Comparison of ENCODE assay signal across 10 cellular contexts in genomic region chr1:54137532-54138061, GRCh38. TPM values are rescaled to one million over a fixed set of nuclear protein-coding genes. Genes with fewer than 3 reads are reported as not detected.
DNase-seq lines count a peak whose midpoint lies in the region; ATAC-seq and TF ChIP-seq lines count a peak whose summit lies in the region.
"Had no signal": no experiment of that assay in that cellular context is flagged by ENCODE, and none has a peak within 500 bp of the region (broad histone marks: within the 10 kb centered on the region; RNA-seq: fewer than 3 reads in every experiment).

No MANE protein-coding gene starts in this region.

- peak overlapping the region in 1 of 4 donors; percentile 18 for H3K27ac ChIP-seq in body of pancreas
- no peak overlapping the region for H3K27ac ChIP-seq in right lobe of liver
- H3K27ac ChIP-seq in uterus, result peak overlapping the region; percentile 55 to 69
- H3K27ac ChIP-seq in sigmoid colon, result no peak overlapping the region
- H3K27ac ChIP-seq: heart left ventricle had no signal

- no peaks in the 10 kb centered on the region for H3K36me3 ChIP-seq in body of pancreas (replicated peaks in 1 of 2; ENCODE audit: insufficient read depth in 1 of 2, low read depth in 2 of 2)
- no peaks in the 10 kb centered on the region for H3K36me3 ChIP-seq in right lobe of liver
- no peaks in the 10 kb centered on the region for H3K36me3 ChIP-seq in uterus
- H3K36me3 ChIP-seq in sigmoid colon, result no peaks in the 10 kb centered on the region
- H3K36me3 ChIP-seq: heart left ventricle had no signal

- H3K9me3 Mint-ChIP-seq in stimulated activated memory B cell treated with anti-CD40 and anti-IgM and Interleukin-4, amounts not matched to agents 10 μg/mL and 1 μg/mL and 100 μg/mL, for 72 hours, result no peaks in the 10 kb centered on the region

- DNase-seq in DMS53 (lab: John Stamatoyannopoulos, UW) (peak; percentile 43), DMS53 treated with DMSO at 0.1 percent for 48 hours (lab: John Stamatoyannopoulos, UW; ENCODE audit: unreplicated experiment) (no peak), body of pancreas (no peak), right lobe of liver (no peak), uterus (peak; percentile 48 to 62), sigmoid colon (no peak)
- DNase-seq: cortex of kidney, heart left ventricle had no signal

- H3K27me3 ChIP-seq in body of pancreas (no peaks in the 10 kb centered on the region), right lobe of liver (no peaks in the 10 kb centered on the region), uterus (no peaks in the 10 kb centered on the region), sigmoid colon (no peaks in the 10 kb centered on the region)
- H3K27me3 ChIP-seq: heart left ventricle had no signal

- TF ChIP-seq POLR2A in body of pancreas (IDR thresholded peaks at IDR 0.05) (no peak), right lobe of liver (IDR thresholded peaks at IDR 0.05) (no peak), uterus (IDR thresholded peaks at IDR 0.05) (no peak), sigmoid colon (IDR thresholded peaks at IDR 0.05) (no peak)

- H3K4me1 ChIP-seq in body of pancreas (peaks cover 10% of the 10 kb centered on the region), right lobe of liver (no peaks in the 10 kb centered on the region), uterus (no peaks in the 10 kb centered on the region), sigmoid colon (no peaks in the 10 kb centered on the region)

- no peaks in the 10 kb centered on the region for H3K27me3 Mint-ChIP-seq in stimulated activated memory B cell treated with anti-CD40 and anti-IgM and Interleukin-4, amounts not matched to agents 10 μg/mL and 1 μg/mL and 100 μg/mL, for 72 hours

- H3K9me3 ChIP-seq in body of pancreas (no peaks in the 10 kb centered on the region), right lobe of liver (no peaks in the 10 kb centered on the region), uterus (no peaks in the 10 kb centered on the region), sigmoid colon (no peaks in the 10 kb centered on the region)
- H3K9me3 ChIP-seq: heart left ventricle had no signal

- TF ChIP-seq EP300 in sigmoid colon (IDR thresholded peaks at IDR 0.05), result no peak

- H3K4me1 Mint-ChIP-seq in stimulated activated memory B cell treated with anti-CD40 and anti-IgM and Interleukin-4, amounts not matched to agents 10 μg/mL and 1 μg/mL and 100 μg/mL, for 72 hours, result no peaks in the 10 kb centered on the region

- H3K4me3 Mint-ChIP-seq in stimulated activated memory B cell treated with anti-CD40 and anti-IgM and Interleukin-4, amounts not matched to agents 10 μg/mL and 1 μg/mL and 100 μg/mL, for 72 hours, result no peak overlapping the region

- no peak overlapping the region for H3K27ac Mint-ChIP-seq in stimulated activated memory B cell treated with anti-CD40 and anti-IgM and Interleukin-4, amounts not matched to agents 10 μg/mL and 1 μg/mL and 100 μg/mL, for 72 hours

- 46 to 51% methylated on average over 6 to 10 of the region's 10 CpGs for WGBS in body of pancreas, 2 donors
- whole genome bisulfite sequencing in right lobe of liver (ENCODE audit: insufficient coverage, low coverage, low lambda C conversion rate, missing lambda C conversion rate), result no CpG with 5 or more reads among the region's 10 CpGs
- WGBS in sigmoid colon, 2 donors, result 51 to 54% methylated on average over 10 of the region's 10 CpGs

- no peaks in the 10 kb centered on the region for H3K36me3 Mint-ChIP-seq in stimulated activated memory B cell treated with anti-CD40 and anti-IgM and Interleukin-4, amounts not matched to agents 10 μg/mL and 1 μg/mL and 100 μg/mL, for 72 hours

- H3K4me3 ChIP-seq in body of pancreas (no peak overlapping the region), right lobe of liver (no peak overlapping the region), uterus (no peak overlapping the region), sigmoid colon (no peak overlapping the region)
- H3K4me3 ChIP-seq: heart left ventricle had no signal

- ATAC-seq in body of pancreas (peak; percentile 24), right lobe of liver (peak; percentile 21 to 53 (median 30)), GM18517 (IDR thresholded peaks at IDR 0.05; ENCODE audit: unreplicated experiment) (no peak)
- no peak for ATAC-seq in stimulated activated memory B cell treated with anti-CD40 and anti-IgM and Interleukin-4, amounts not matched to agents 10 μg/mL and 1 μg/mL and 100 μg/mL, for 72 hours

- no peak for TF ChIP-seq CTCF in body of pancreas (IDR thresholded peaks at IDR 0.05)
- no peak for TF ChIP-seq CTCF in right lobe of liver (IDR thresholded peaks at IDR 0.05)
- no peak for TF ChIP-seq CTCF in uterus (IDR thresholded peaks at IDR 0.05)
- no peak for TF ChIP-seq CTCF in sigmoid colon (IDR thresholded peaks at IDR 0.05)

- intact Hi-C loops in body of pancreas (cut with DNase I), result no loop called here
- intact Hi-C loops in right lobe of liver (cut with DNase I), result no loop called here
- intact Hi-C loops in uterus (cut with DNase I; ENCODE audit: low total_unique reads), result no loop called here
- intact Hi-C loops in sigmoid colon (cut with DNase I), result no loop called here

RNA-seq across cellular contexts. Expression of gene CDCP2, which starts 15.2 kb away (rescaled TPM):
- not detected for total RNA-seq in body of pancreas
- total RNA-seq in right lobe of liver, result not detected
- total RNA-seq in uterus, result under 1 TPM in 2 of 4 donors, not detected in 2; 0.18 to 0.28 TPM
- not detected for total RNA-seq in sigmoid colon
- under 1 TPM in 1 of 3 donors, not detected in 2; 0.04 TPM for polyA plus RNA-seq in sigmoid colon
- polyA plus RNA-seq: heart left ventricle had no signal

Comparison
In these comparisons a context has a peak if more than half of its experiments do, and no peak if none do; other contexts are left out.
1. DNase-seq: peak in DMS53 (single experiment) and uterus (2 of 2); none in DMS53 treated with DMSO at 0.1 percent for 48 hours (single experiment), body of pancreas (0 of 4), right lobe of liver (0 of 3) and sigmoid colon (single experiment).
2. ATAC-seq: peak in body of pancreas (single experiment) and right lobe of liver (4 of 4); none in GM18517 (single experiment) and stimulated activated memory B cell treated with anti-CD40 and anti-IgM and Interleukin-4, amounts not matched to agents 10 μg/mL and 1 μg/mL and 100 μg/mL, for 72 hours (single experiment).
3. H3K27ac ChIP-seq: peak in uterus (2 of 2); none in right lobe of liver (0 of 3) and sigmoid colon (0 of 4).